In the genomic region with DNA sequence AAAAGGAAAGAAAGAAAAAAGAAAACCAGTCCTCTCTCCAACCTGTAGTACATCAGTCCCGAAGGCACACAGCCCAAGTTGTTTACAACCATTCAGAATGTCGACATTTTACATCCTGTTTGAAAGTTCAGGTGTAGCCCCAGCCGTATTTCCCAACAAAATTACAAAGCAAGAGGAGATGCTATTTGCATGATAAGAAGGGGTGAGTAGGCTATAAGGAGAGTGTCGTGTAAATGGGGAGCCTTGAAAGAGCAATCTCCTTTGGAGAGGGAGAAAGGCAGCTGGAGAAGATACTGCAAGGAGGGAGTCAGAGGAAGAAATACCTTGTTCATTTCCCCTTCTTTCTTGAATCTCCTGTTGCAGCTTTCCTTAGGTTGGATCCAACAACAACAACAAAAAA, we compare ENCODE assay signal across 1 cellular context.
TF ChIP-seq lines count a peak whose summit lies in the region.

No MANE protein-coding gene starts in this region.

TF ChIP-seq in WTC11, 78 proteins besides CTCF, POLR2A, EP300 and RAD21 (continued from another document):
- TF ChIP-seq USF2 (CRISPR knock-in tag; IDR thresholded peaks at IDR 0.05) (0 out of 2 replicates have a peak, but pooled peaks have one; percentile 8), TP53 (CRISPR knock-in tag; IDR thresholded peaks at IDR 0.05) (0 out of 2 replicates have a peak, but pooled peaks have one; percentile 28)
- TF ChIP-seq, protein P1, sequence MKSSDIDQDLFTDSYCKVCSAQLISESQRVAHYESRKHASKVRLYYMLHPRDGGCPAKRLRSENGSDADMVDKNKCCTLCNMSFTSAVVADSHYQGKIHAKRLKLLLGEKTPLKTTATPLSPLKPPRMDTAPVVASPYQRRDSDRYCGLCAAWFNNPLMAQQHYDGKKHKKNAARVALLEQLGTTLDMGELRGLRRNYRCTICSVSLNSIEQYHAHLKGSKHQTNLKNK (CRISPR knock-in tag; IDR thresholded peaks at IDR 0.05) = no peak
